In genomic region chr2:55419514-55420243, GRCh38 we compare ENCODE assay signal across 1 cellular context.
TF ChIP-seq lines count a peak whose summit lies in the region.

Gene CCDC88A, minus strand, starts transcription at chr2:55419856. Its CDS starts 777 bp downstream, at chr2:55419079.

TF ChIP-seq in GM12878, 131 proteins besides CTCF, POLR2A, EP300 and RAD21 (continued from another document):
- TF ChIP-seq, protein P1, sequence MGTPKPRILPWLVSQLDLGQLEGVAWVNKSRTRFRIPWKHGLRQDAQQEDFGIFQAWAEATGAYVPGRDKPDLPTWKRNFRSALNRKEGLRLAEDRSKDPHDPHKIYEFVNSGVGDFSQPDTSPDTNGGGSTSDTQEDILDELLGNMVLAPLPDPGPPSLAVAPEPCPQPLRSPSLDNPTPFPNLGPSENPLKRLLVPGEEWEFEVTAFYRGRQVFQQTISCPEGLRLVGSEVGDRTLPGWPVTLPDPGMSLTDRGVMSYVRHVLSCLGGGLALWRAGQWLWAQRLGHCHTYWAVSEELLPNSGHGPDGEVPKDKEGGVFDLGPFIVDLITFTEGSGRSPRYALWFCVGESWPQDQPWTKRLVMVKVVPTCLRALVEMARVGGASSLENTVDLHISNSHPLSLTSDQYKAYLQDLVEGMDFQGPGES (IDR thresholded peaks at IDR 0.05): no peak
- TF ChIP-seq PKNOX1 (IDR thresholded peaks at IDR 0.05) (no peak), KAT2A (conservative IDR thresholded peaks at IDR 0.05; ENCODE audit: control insufficient read depth, low read depth, low read length) (no peak), MEF2A (IDR thresholded peaks at IDR 0.05; ENCODE audit: insufficient read depth, low read depth, low read length) (peak; percentile 78), NR2C1 (IDR thresholded peaks at IDR 0.05) (no peak), CREB1 (IDR thresholded peaks at IDR 0.05; ENCODE audit: low read depth) (peak; percentile 80; the same call in 1 of the 2 replicates), PML (IDR thresholded peaks at IDR 0.05; ENCODE audit: low read length) (0 out of 2 replicates have a peak, but pooled peaks have one; percentile 26), NFYA (IDR thresholded peaks at IDR 0.05; ENCODE audit: borderline replicate concordance, low read depth, low read length) (no peak), ZSCAN29 (IDR thresholded peaks at IDR 0.05) (peak; percentile 52; the same call in 1 of the 2 replicates), HCFC1 (IDR thresholded peaks at IDR 0.05; ENCODE audit: low read length) (no peak; the same call in 1 of the 2 replicates), TARDBP (IDR thresholded peaks at IDR 0.05; ENCODE audit: borderline replicate concordance) (peak; percentile 90), SMAD5 (IDR thresholded peaks at IDR 0.05; ENCODE audit: low read depth) (peak; percentile 52; the same call in 1 of the 2 replicates)
